In the genomic region with DNA sequence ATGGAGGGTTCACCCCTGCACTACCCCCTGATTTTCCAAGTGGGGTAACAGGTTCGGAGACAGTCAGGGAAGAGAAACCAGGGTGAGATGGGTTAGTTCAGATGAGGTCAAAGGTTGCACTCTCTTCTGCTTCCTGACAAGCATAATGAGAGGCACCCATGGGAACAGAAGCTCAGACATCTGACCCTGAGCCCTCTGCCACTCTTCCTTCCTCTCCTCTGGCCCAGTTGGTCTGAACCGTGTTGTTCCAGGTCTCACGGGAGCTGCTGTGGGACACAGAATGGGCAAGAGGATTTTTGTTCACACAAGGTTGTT, we compare ENCODE assay signal across 10 cellular contexts. TPM values are rescaled to one million over a fixed set of nuclear protein-coding genes. Genes with fewer than 3 reads are reported as not detected.
DNase-seq lines count a peak whose midpoint lies in the region; ATAC-seq and TF ChIP-seq lines count a peak whose summit lies in the region.
"Had no signal": no experiment of that assay in that cellular context is flagged by ENCODE, and none has a peak within 500 bp of the region (broad histone marks: within the 10 kb centered on the region; RNA-seq: fewer than 3 reads in every experiment).

No MANE protein-coding gene starts in this region.

- ATAC-seq in activated CD8-positive, alpha-beta memory T cell treated with anti-CD3 and anti-CD28 coated beads, Interleukin-2, amount 10 ng/mL, durations not matched to agents 7 days and 5 days, result no peak
- no peak for ATAC-seq in activated naive CD8-positive, alpha-beta T cell treated with anti-CD3 and anti-CD28 coated beads, Interleukin-2, amount 50 U/mL, for 24 hours
- ATAC-seq in lower lobe of right lung, result no peak

- DNase-seq in activated CD8-positive, alpha-beta memory T cell treated with anti-CD3 and anti-CD28 coated beads, Interleukin-2, amount 10 ng/mL, durations not matched to agents 7 days and 5 days, result no peak
- no peak for DNase-seq in activated CD8-positive, alpha-beta memory T cell treated with anti-CD3 and anti-CD28 coated beads, Interleukin-2, amount 50 U/mL, for 48 hours
- no peak for DNase-seq in activated naive CD8-positive, alpha-beta T cell treated with anti-CD3 and anti-CD28 coated beads, Interleukin-2, amount 50 U/mL, for 24 hours
- DNase-seq in lower lobe of right lung, result no peak
- DNase-seq in tibial artery, result no peak
- no peak for DNase-seq in NCI-H524 (lab: John Stamatoyannopoulos, UW)
- DNase-seq in amygdala (lab: John Stamatoyannopoulos, UW), result no peak
- DNase-seq in HT-29 (ENCODE audit: low spot score), result no peak
- DNase-seq: NCI-H524 treated with DMSO at 0.1 percent for 48 hours had no signal

- H3K27ac ChIP-seq in lower lobe of right lung, result peak overlapping the region; percentile 75
- H3K27ac ChIP-seq in tibial artery, result peak overlapping the region; percentile 85

- no peaks in the 10 kb centered on the region for H3K27me3 Mint-ChIP-seq in activated CD8-positive, alpha-beta memory T cell treated with anti-CD3 and anti-CD28 coated beads, Interleukin-2, amount 10 ng/mL, durations not matched to agents 7 days and 5 days
- no peaks in the 10 kb centered on the region for H3K27me3 Mint-ChIP-seq in activated naive CD8-positive, alpha-beta T cell treated with anti-CD3 and anti-CD28 coated beads, Interleukin-2, amount 50 U/mL, for 24 hours

- H3K4me3 ChIP-seq in lower lobe of right lung (no peak overlapping the region), tibial artery (no peak overlapping the region)
- H3K4me3 ChIP-seq: HAP-1 had no signal

- H3K27me3 ChIP-seq in lower lobe of right lung (ENCODE audit: low read depth) (no peaks in the 10 kb centered on the region), tibial artery (no peaks in the 10 kb centered on the region)

- TF ChIP-seq CTCF in lower lobe of right lung (IDR thresholded peaks at IDR 0.05), result no peak
- TF ChIP-seq CTCF in tibial artery (IDR thresholded peaks at IDR 0.05), result no peak

- H3K4me1 ChIP-seq in lower lobe of right lung, result peaks cover 69% of the 10 kb centered on the region
- H3K4me1 ChIP-seq in tibial artery, result peaks cover 0 to 59% (median 52%) of the 10 kb centered on the region in 4 donors

- H3K4me3 Mint-ChIP-seq in activated CD8-positive, alpha-beta memory T cell treated with anti-CD3 and anti-CD28 coated beads, Interleukin-2, amount 10 ng/mL, durations not matched to agents 7 days and 5 days, result no peak overlapping the region
- H3K4me3 Mint-ChIP-seq in activated naive CD8-positive, alpha-beta T cell treated with anti-CD3 and anti-CD28 coated beads, Interleukin-2, amount 50 U/mL, for 24 hours, result no peak overlapping the region

- H3K36me3 ChIP-seq in lower lobe of right lung, result no peaks in the 10 kb centered on the region
- H3K36me3 ChIP-seq in tibial artery, result no peaks in the 10 kb centered on the region
- H3K36me3 ChIP-seq: HAP-1 had no signal

- intact Hi-C loops in lower lobe of right lung (cut with DNase I), result no loop called here
- intact Hi-C loops in tibial artery (cut with DNase I; ENCODE audit: low total_unique reads), result loop anchor here (5.0 kb wide), 2 partner anchors 44 to 64 kb away; a partner anchor contains a TSS

- peaks cover 53% of the 10 kb centered on the region for H3K4me1 Mint-ChIP-seq in activated CD8-positive, alpha-beta memory T cell treated with anti-CD3 and anti-CD28 coated beads, Interleukin-2, amount 10 ng/mL, durations not matched to agents 7 days and 5 days
- H3K4me1 Mint-ChIP-seq in activated naive CD8-positive, alpha-beta T cell treated with anti-CD3 and anti-CD28 coated beads, Interleukin-2, amount 50 U/mL, for 24 hours, result peaks cover 65% of the 10 kb centered on the region

- H3K9me3 Mint-ChIP-seq in activated CD8-positive, alpha-beta memory T cell treated with anti-CD3 and anti-CD28 coated beads, Interleukin-2, amount 10 ng/mL, durations not matched to agents 7 days and 5 days (ENCODE audit: low read depth), result no peaks in the 10 kb centered on the region
- no peaks in the 10 kb centered on the region for H3K9me3 Mint-ChIP-seq in activated naive CD8-positive, alpha-beta T cell treated with anti-CD3 and anti-CD28 coated beads, Interleukin-2, amount 50 U/mL, for 24 hours

- H3K27ac Mint-ChIP-seq in activated CD8-positive, alpha-beta memory T cell treated with anti-CD3 and anti-CD28 coated beads, Interleukin-2, amount 10 ng/mL, durations not matched to agents 7 days and 5 days, result peak overlapping the region; percentile 58
- H3K27ac Mint-ChIP-seq in activated naive CD8-positive, alpha-beta T cell treated with anti-CD3 and anti-CD28 coated beads, Interleukin-2, amount 50 U/mL, for 24 hours, result peak overlapping the region; percentile 91

- peaks cover 10% of the 10 kb centered on the region for H3K36me3 Mint-ChIP-seq in activated CD8-positive, alpha-beta memory T cell treated with anti-CD3 and anti-CD28 coated beads, Interleukin-2, amount 10 ng/mL, durations not matched to agents 7 days and 5 days
- peaks cover 4% of the 10 kb centered on the region for H3K36me3 Mint-ChIP-seq in activated naive CD8-positive, alpha-beta T cell treated with anti-CD3 and anti-CD28 coated beads, Interleukin-2, amount 50 U/mL, for 24 hours (ENCODE audit: low read depth)

- no peaks in the 10 kb centered on the region for H3K9me3 ChIP-seq in lower lobe of right lung
- no peaks in the 10 kb centered on the region for H3K9me3 ChIP-seq in tibial artery
- H3K9me3 ChIP-seq: HAP-1 had no signal

- CTCF ChIA-PET in activated CD8-positive, alpha-beta memory T cell treated with anti-CD3 and anti-CD28 coated beads, Interleukin-2, amount 10 ng/mL, durations not matched to agents 7 days and 5 days (lab: Charles Lee), result interaction anchor here (1.6 to 10.8 kb wide), 3 partner anchors 12 to 16 kb away, joined by 5 to 98 read pairs (median 24); no protein-coding TSS in a partner anchor

RNA-seq across cellular contexts. Expression of a gene that starts 38.4 kb away (rescaled TPM):
- 10 to 100 TPM; 25.5 to 31.4 TPM for total RNA-seq in activated CD8-positive, alpha-beta memory T cell treated with anti-CD3 and anti-CD28 coated beads, Interleukin-2, amount 10 ng/mL, durations not matched to agents 7 days and 5 days
- total RNA-seq in lower lobe of right lung, result 44.7 TPM
- 54.4 and 58.1 TPM in 2 replicates for total RNA-seq in HT-29 (2014; rRNA removed; shearing (Covaris generic))

RNA-seq across cellular contexts. Expression of a gene that starts 42.6 kb away (rescaled TPM):
- total RNA-seq in activated CD8-positive, alpha-beta memory T cell treated with anti-CD3 and anti-CD28 coated beads, Interleukin-2, amount 10 ng/mL, durations not matched to agents 7 days and 5 days, result 100 to 1,000 TPM; 291 to 293 TPM
- 161 TPM for total RNA-seq in lower lobe of right lung
- 88.4 and 107 TPM in 2 replicates for total RNA-seq in HT-29 (2014; rRNA removed; shearing (Covaris generic))
